Comparison of ENCODE assay signal across 8 cellular contexts in genomic region chr9:120877276-120878034, GRCh38. TPM values are rescaled to one million over a fixed set of nuclear protein-coding genes. Genes with fewer than 3 reads are reported as not detected.
DNase-seq lines count a peak whose midpoint lies in the region; ATAC-seq and TF ChIP-seq lines count a peak whose summit lies in the region.

No MANE protein-coding gene starts in this region.

- BruUV-seq in Calu3 (replicated peaks; lab: Mats Ljungman, UMichigan) (TSS peak; percentile 80), PC-3 (replicated peaks; lab: Mats Ljungman, UMichigan) (TSS peak; percentile 72)

- peaks cover 13% of the 10 kb centered on the region for H3K27me3 Mint-ChIP-seq in Calu3 (ENCODE audit: unreplicated experiment)
- peaks cover 39% of the 10 kb centered on the region for H3K27me3 Mint-ChIP-seq in nephron progenitor cell (ENCODE audit: low read depth, poor library complexity)
- peaks cover 30% of the 10 kb centered on the region for H3K27me3 Mint-ChIP-seq in type B pancreatic cell

- H3K4me2 ChIP-seq in PC-3 (ENCODE audit: low read length): peak overlapping the region; percentile 93

- no peaks in the 10 kb centered on the region for H3F3A ChIP-seq in PC-3 (ENCODE audit: low read length, unreplicated experiment)

- POLR2A ChIA-PET in PC-3 (lab: Charles Lee; ENCODE audit: unreplicated experiment): no interaction called here

- no peak for TF ChIP-seq CTCF in Calu3 (IDR thresholded peaks at IDR 0.05; ENCODE audit: unreplicated experiment)
- TF ChIP-seq CTCF in PC-3 (conservative IDR thresholded peaks at IDR 0.05; ENCODE audit: low read depth, low read length): no peak
- peak; percentile 6 for TF ChIP-seq CTCF in foreskin fibroblast (IDR thresholded peaks at IDR 0.05; ENCODE audit: low read depth, low read length)
- no peak for TF ChIP-seq CTCF in nephron progenitor cell (IDR thresholded peaks at IDR 0.05)
- TF ChIP-seq CTCF in type B pancreatic cell (conservative IDR thresholded peaks at IDR 0.05): no peak

- H3K4me3 Mint-ChIP-seq in Calu3 (ENCODE audit: low read depth, unreplicated experiment): peak overlapping the region; percentile 76
- H3K4me3 Mint-ChIP-seq in nephron progenitor cell: peak overlapping the region; percentile 87
- H3K4me3 Mint-ChIP-seq in type B pancreatic cell: peak overlapping the region; percentile 90

- peak overlapping the region; percentile 10 for H3K27ac Mint-ChIP-seq in Calu3 (ENCODE audit: unreplicated experiment)
- H3K27ac Mint-ChIP-seq in nephron progenitor cell: no peak overlapping the region
- peak overlapping the region; percentile 4 for H3K27ac Mint-ChIP-seq in type B pancreatic cell

- peaks cover 30% of the 10 kb centered on the region for H3K79me2 ChIP-seq in PC-3 (ENCODE audit: low read length)

- H3K9me3 Mint-ChIP-seq in Calu3 (ENCODE audit: low read depth, unreplicated experiment) (no peaks in the 10 kb centered on the region), nephron progenitor cell (no peaks in the 10 kb centered on the region), type B pancreatic cell (no peaks in the 10 kb centered on the region)

- H3K4me3 ChIP-seq in HUES64 (ENCODE audit: low read length): peak overlapping the region; percentile 68
- H3K4me3 ChIP-seq in PC-3 (ENCODE audit: low read length): peak overlapping the region; percentile 76
- H3K4me3 ChIP-seq in foreskin fibroblast (ENCODE audit: low read depth in 1 of 2, low read length in 2 of 2): peak overlapping the region; percentile 70 to 86

- peak overlapping the region; percentile 76 for H2AFZ ChIP-seq in PC-3 (ENCODE audit: low read length)

- H3K9me3 ChIP-seq in HUES64 (ENCODE audit: insufficient read depth, low read depth, low read length): no peaks in the 10 kb centered on the region
- no peaks in the 10 kb centered on the region for H3K9me3 ChIP-seq in PC-3 (ENCODE audit: low read length)

- H3K27me3 ChIP-seq in HUES64 (ENCODE audit: insufficient read depth, low read length) (peaks cover 10% of the 10 kb centered on the region; the same call in 1 of the 2 replicates), PC-3 (ENCODE audit: low read length) (no peaks in the 10 kb centered on the region)

- H3K4me1 ChIP-seq in HUES64 (ENCODE audit: insufficient read depth, low read length) (peaks cover 39% of the 10 kb centered on the region), PC-3 (ENCODE audit: insufficient read depth, low read length) (peaks cover 47% of the 10 kb centered on the region)

- peaks cover 30% of the 10 kb centered on the region for H3K36me3 Mint-ChIP-seq in Calu3 (ENCODE audit: insufficient read depth, unreplicated experiment)
- peaks cover 15% of the 10 kb centered on the region for H3K36me3 Mint-ChIP-seq in nephron progenitor cell (ENCODE audit: low read depth)
- peaks cover 4% of the 10 kb centered on the region for H3K36me3 Mint-ChIP-seq in type B pancreatic cell

- intact Hi-C loops in Calu3 (cut with micrococcal nuclease; ENCODE audit: unreplicated experiment): loop anchor here (5.0 kb wide), 1 partner anchor 60 kb away; no protein-coding TSS in a partner anchor
- intact Hi-C loops in PC-3 (cut with micrococcal nuclease): loop anchor here (2.0 kb wide), 1 partner anchor 59 kb away; no protein-coding TSS in a partner anchor

- ATAC-seq in GM21381 (IDR thresholded peaks at IDR 0.05; ENCODE audit: unreplicated experiment): peak; percentile 39
- ATAC-seq in PC-3: peak; percentile 31

- WGBS in HUES64: 8% methylated on average over 63 of the region's 63 CpGs

- H3K4me1 Mint-ChIP-seq in Calu3 (ENCODE audit: low read depth, unreplicated experiment) (peaks cover 55% of the 10 kb centered on the region), nephron progenitor cell (peaks cover 30% of the 10 kb centered on the region), type B pancreatic cell (ENCODE audit: unreplicated experiment) (peaks cover 22% of the 10 kb centered on the region)

- DNase-seq in Calu3 (peak; percentile 68), PC-3 (peak; percentile 76), foreskin fibroblast (peak; percentile 42 to 84), nephron progenitor cell (peak; percentile 82), type B pancreatic cell (ENCODE audit: extremely low spot score, unreplicated experiment) (no peak)
- peak; percentile 52 for DNase-seq in activated T-helper 9 cell treated with anti-CD3 and anti-CD28 coated beads, Interleukin-2, amount 50 U/mL, for 16 hours (ENCODE audit: low read depth)

- H3K9me2 ChIP-seq in PC-3 (replicated peaks; ENCODE audit: low read length): no peaks in the 10 kb centered on the region

- H3K27ac ChIP-seq in HUES64 (ENCODE audit: low read depth, low read length) (no peak overlapping the region; the same call in 1 of the 2 replicates), PC-3 (ENCODE audit: low read length) (peak overlapping the region; percentile 80)

- peak overlapping the region; percentile 19 for H3K9ac ChIP-seq in HUES64 (ENCODE audit: low read depth, low read length)
- H3K9ac ChIP-seq in PC-3 (ENCODE audit: low read length): peak overlapping the region; percentile 73

- CTCF ChIA-PET in Calu3 (lab: Charles Lee): no interaction called here
- CTCF ChIA-PET in PC-3 (lab: Charles Lee): no interaction called here

- no peaks in the 10 kb centered on the region for H3K36me3 ChIP-seq in HUES64 (ENCODE audit: insufficient read depth, low read length)
- H3K36me3 ChIP-seq in PC-3 (ENCODE audit: low read depth, low read length): peaks cover 7% of the 10 kb centered on the region

- no peaks in the 10 kb centered on the region for H4K20me1 ChIP-seq in PC-3 (ENCODE audit: low read length)

RNA-seq across cellular contexts. Expression of gene PHF19, which starts 0.5 kb away (rescaled TPM):
- total RNA-seq in Calu3 (2022) (37.2 and 44.5 TPM in 2 replicates), PC-3 (2014; rRNA removed) (101 and 104 TPM in 2 replicates), type B pancreatic cell (ENCODE audit: low replicate concordance) (31.0 and 39.6 TPM in 2 replicates)
- polyA plus RNA-seq in HUES64 (2013, experiment 1 of 2): 17.2 TPM
- 18.7 TPM for polyA plus RNA-seq in HUES64 (2013, experiment 2 of 2)

RNA-seq across cellular contexts. Expression of gene PSMD5, which starts 34.7 kb away (rescaled TPM):
- total RNA-seq in Calu3 (2022) (34.0 and 34.2 TPM in 2 replicates), PC-3 (2014; rRNA removed) (19.1 and 23.4 TPM in 2 replicates), type B pancreatic cell (ENCODE audit: low replicate concordance) (43.6 and 45.2 TPM in 2 replicates)
- polyA plus RNA-seq in HUES64 (2013, experiment 1 of 2): 33.4 TPM
- polyA plus RNA-seq in HUES64 (2013, experiment 2 of 2): 29.9 TPM

RNA-seq across cellular contexts. Expression of gene TRAF1, which starts 49.1 kb away (rescaled TPM):
- total RNA-seq in Calu3 (2022): 1.5 and 1.6 TPM in 2 replicates
- 0.70 TPM for polyA plus RNA-seq in HUES64 (2013, experiment 1 of 2)
- polyA plus RNA-seq in HUES64 (2013, experiment 2 of 2): 1.0 TPM
- 0.15 and 0.29 TPM in 2 replicates for total RNA-seq in PC-3 (2014; rRNA removed)
- 1.9 and 3.1 TPM in 2 replicates for total RNA-seq in type B pancreatic cell (ENCODE audit: low replicate concordance)
